ENCODE assay signal across 1 cellular context in the genomic region with DNA sequence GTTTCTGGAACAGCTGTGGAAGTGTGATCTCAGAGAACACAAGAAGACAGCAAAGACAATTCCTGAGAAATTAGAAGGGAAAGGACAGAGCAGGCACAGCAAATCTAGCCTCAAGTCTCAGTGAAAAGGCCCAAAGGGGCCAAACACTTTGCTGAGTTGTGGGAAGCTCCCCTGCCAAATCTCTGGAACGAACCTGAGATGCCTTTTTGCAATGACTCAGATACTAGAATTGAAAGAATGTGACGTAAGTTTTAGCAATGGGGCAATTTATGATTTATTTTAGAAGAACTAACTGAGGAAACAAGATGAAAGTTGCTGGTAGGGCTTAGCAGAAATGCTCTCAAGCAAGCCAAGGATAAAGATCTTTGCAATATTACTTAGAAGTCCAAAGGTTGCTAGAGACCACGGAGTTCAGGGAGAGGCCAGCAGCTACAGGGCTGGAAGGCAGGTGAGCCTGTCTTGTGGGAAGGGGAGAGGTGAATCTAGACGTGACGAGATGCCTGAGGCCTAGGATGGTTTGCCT.
A peak's percentile ranks its signal among the peaks of the same experiment; 100 is the strongest.
TF ChIP-seq lines count a peak whose summit lies in the region.

No MANE protein-coding gene starts in this region.

TF ChIP-seq in K562, 482 proteins besides CTCF, POLR2A, EP300 and RAD21 (continued from another document and continues in another):
- TF ChIP-seq, protein P1, sequence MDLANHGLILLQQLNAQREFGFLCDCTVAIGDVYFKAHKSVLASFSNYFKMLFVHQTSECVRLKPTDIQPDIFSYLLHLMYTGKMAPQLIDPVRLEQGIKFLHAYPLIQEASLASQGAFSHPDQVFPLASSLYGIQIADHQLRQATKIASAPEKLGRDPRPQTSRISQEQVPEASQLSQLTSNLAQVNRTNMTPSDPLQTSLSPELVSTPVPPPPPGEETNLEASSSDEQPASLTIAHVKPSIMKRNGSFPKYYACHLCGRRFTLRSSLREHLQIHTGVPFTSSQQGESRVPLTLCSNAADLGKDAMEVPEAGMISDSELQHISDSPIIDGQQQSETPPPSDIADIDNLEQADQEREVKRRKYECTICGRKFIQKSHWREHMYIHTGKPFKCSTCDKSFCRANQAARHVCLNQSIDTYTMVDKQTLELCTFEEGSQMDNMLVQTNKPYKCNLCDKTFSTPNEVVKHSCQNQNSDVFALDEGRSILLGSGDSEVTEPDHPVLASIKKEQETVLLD (IDR thresholded peaks at IDR 0.05): no peak
- TF ChIP-seq CEBPG (CRISPR knock-in tag; IDR thresholded peaks at IDR 0.05) (peak; percentile 83), CEBPG (tag; conservative IDR thresholded peaks at IDR 0.05 in 1 of 2, IDR thresholded peaks at IDR 0.05 in 1 of 2) (peak; percentile 83 to 93), C11orf30 (IDR thresholded peaks at IDR 0.05; ENCODE audit: low read depth) (peak; percentile 52; the same call in 1 of the 2 replicates), MCM7 (IDR thresholded peaks at IDR 0.05) (no peak), NR2C2 (CRISPR knock-in tag; IDR thresholded peaks at IDR 0.05) (no peak), NR2C2 (tag; IDR thresholded peaks at IDR 0.05) (peak; percentile 64), TEAD2 (tag; IDR thresholded peaks at IDR 0.05) (no peak), ZFX (CRISPR knock-in tag; IDR thresholded peaks at IDR 0.05) (peak; percentile 26; the same call in 1 of the 2 replicates), FOS (IDR thresholded peaks at IDR 0.05; ENCODE audit: extremely low read depth, insufficient read length) (no peak), ATF1 (CRISPR knock-in tag; IDR thresholded peaks at IDR 0.05) (no peak), ATF1 (tag; IDR thresholded peaks at IDR 0.05) (peak; percentile 52; the same call in 1 of the 2 replicates), RCOR1 (IDR thresholded peaks at IDR 0.05; ENCODE audit: borderline replicate concordance in 1 of 2, low read depth in 2 of 2, low read length in 2 of 2) (peak in 1 of 2 experiments; percentile 52; a peak in 1 of 4 replicates), MAFG (tag; conservative IDR thresholded peaks at IDR 0.05) (0 out of 2 replicates have a peak, but pooled peaks have one; percentile 25), TRIM24 (IDR thresholded peaks at IDR 0.05) (peak in 1 of 2 experiments; percentile 14; a peak in 1 of 4 replicates), COPS2 (conservative IDR thresholded peaks at IDR 0.05) (no peak), MCM2 (IDR thresholded peaks at IDR 0.05; ENCODE audit: low read depth) (no peak), ZEB2 (IDR thresholded peaks at IDR 0.05) (peak; percentile 77), ZNF212 (CRISPR knock-in tag; IDR thresholded peaks at IDR 0.05) (no peak), SMARCA4 (IDR thresholded peaks at IDR 0.05) (peak; percentile 43; the same call in 1 of the 2 replicates), CTBP1 (IDR thresholded peaks at IDR 0.05; ENCODE audit: borderline replicate concordance) (peak; percentile 62), PHB (CRISPR knock-in tag; IDR thresholded peaks at IDR 0.05) (no peak), JUN (IDR thresholded peaks at IDR 0.05; ENCODE audit: borderline replicate concordance, low read depth, low read length) (peak; percentile 64), JUN (CRISPR knock-in tag; IDR thresholded peaks at IDR 0.05; ENCODE audit: borderline replicate concordance) (no peak), NCOA2 (IDR thresholded peaks at IDR 0.05; ENCODE audit: partially characterized antibody in 2 of 2) (no peak), BRF1 (IDR thresholded peaks at IDR 0.05; ENCODE audit: borderline replicate concordance, extremely low read depth, insufficient read length) (no peak), RBM34 (IDR thresholded peaks at IDR 0.05; ENCODE audit: borderline replicate concordance, insufficient read depth, low read length) (no peak)
- TF ChIP-seq, protein P2, sequence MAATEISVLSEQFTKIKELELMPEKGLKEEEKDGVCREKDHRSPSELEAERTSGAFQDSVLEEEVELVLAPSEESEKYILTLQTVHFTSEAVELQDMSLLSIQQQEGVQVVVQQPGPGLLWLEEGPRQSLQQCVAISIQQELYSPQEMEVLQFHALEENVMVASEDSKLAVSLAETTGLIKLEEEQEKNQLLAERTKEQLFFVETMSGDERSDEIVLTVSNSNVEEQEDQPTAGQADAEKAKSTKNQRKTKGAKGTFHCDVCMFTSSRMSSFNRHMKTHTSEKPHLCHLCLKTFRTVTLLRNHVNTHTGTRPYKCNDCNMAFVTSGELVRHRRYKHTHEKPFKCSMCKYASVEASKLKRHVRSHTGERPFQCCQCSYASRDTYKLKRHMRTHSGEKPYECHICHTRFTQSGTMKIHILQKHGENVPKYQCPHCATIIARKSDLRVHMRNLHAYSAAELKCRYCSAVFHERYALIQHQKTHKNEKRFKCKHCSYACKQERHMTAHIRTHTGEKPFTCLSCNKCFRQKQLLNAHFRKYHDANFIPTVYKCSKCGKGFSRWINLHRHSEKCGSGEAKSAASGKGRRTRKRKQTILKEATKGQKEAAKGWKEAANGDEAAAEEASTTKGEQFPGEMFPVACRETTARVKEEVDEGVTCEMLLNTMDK (IDR thresholded peaks at IDR 0.05; ENCODE audit: borderline replicate concordance, insufficient read depth, low read depth, low read length, poor library complexity, severe bottlenecking): no peak
- TF ChIP-seq, protein P3, sequence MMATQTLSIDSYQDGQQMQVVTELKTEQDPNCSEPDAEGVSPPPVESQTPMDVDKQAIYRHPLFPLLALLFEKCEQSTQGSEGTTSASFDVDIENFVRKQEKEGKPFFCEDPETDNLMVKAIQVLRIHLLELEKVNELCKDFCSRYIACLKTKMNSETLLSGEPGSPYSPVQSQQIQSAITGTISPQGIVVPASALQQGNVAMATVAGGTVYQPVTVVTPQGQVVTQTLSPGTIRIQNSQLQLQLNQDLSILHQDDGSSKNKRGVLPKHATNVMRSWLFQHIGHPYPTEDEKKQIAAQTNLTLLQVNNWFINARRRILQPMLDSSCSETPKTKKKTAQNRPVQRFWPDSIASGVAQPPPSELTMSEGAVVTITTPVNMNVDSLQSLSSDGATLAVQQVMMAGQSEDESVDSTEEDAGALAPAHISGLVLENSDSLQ (IDR thresholded peaks at IDR 0.05): peak; percentile 59
- TF ChIP-seq, protein P4, sequence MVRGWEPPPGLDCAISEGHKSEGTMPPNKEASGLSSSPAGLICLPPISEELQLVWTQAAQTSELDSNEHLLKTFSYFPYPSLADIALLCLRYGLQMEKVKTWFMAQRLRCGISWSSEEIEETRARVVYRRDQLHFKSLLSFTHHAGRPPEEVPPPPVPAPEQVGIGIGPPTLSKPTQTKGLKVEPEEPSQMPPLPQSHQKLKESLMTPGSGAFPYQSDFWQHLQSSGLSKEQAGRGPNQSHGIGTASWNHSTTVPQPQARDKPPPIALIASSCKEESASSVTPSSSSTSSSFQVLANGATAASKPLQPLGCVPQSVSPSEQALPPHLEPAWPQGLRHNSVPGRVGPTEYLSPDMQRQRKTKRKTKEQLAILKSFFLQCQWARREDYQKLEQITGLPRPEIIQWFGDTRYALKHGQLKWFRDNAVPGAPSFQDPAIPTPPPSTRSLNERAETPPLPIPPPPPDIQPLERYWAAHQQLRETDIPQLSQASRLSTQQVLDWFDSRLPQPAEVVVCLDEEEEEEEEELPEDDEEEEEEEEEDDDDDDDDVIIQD (CRISPR knock-in tag; IDR thresholded peaks at IDR 0.05): no peak
- TF ChIP-seq, protein P5, sequence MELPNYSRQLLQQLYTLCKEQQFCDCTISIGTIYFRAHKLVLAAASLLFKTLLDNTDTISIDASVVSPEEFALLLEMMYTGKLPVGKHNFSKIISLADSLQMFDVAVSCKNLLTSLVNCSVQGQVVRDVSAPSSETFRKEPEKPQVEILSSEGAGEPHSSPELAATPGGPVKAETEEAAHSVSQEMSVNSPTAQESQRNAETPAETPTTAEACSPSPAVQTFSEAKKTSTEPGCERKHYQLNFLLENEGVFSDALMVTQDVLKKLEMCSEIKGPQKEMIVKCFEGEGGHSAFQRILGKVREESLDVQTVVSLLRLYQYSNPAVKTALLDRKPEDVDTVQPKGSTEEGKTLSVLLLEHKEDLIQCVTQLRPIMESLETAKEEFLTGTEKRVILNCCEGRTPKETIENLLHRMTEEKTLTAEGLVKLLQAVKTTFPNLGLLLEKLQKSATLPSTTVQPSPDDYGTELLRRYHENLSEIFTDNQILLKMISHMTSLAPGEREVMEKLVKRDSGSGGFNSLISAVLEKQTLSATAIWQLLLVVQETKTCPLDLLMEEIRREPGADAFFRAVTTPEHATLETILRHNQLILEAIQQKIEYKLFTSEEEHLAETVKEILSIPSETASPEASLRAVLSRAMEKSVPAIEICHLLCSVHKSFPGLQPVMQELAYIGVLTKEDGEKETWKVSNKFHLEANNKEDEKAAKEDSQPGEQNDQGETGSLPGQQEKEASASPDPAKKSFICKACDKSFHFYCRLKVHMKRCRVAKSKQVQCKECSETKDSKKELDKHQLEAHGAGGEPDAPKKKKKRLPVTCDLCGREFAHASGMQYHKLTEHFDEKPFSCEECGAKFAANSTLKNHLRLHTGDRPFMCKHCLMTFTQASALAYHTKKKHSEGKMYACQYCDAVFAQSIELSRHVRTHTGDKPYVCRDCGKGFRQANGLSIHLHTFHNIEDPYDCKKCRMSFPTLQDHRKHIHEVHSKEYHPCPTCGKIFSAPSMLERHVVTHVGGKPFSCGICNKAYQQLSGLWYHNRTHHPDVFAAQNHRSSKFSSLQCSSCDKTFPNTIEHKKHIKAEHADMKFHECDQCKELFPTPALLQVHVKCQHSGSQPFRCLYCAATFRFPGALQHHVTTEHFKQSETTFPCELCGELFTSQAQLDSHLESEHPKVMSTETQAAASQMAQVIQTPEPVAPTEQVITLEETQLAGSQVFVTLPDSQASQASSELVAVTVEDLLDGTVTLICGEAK (IDR thresholded peaks at IDR 0.05): 0 out of 2 replicates have a peak, but pooled peaks have one; percentile 13
- TF ChIP-seq, protein P5 (CRISPR knock-in tag; IDR thresholded peaks at IDR 0.05): no peak
- TF ChIP-seq, protein P6, sequence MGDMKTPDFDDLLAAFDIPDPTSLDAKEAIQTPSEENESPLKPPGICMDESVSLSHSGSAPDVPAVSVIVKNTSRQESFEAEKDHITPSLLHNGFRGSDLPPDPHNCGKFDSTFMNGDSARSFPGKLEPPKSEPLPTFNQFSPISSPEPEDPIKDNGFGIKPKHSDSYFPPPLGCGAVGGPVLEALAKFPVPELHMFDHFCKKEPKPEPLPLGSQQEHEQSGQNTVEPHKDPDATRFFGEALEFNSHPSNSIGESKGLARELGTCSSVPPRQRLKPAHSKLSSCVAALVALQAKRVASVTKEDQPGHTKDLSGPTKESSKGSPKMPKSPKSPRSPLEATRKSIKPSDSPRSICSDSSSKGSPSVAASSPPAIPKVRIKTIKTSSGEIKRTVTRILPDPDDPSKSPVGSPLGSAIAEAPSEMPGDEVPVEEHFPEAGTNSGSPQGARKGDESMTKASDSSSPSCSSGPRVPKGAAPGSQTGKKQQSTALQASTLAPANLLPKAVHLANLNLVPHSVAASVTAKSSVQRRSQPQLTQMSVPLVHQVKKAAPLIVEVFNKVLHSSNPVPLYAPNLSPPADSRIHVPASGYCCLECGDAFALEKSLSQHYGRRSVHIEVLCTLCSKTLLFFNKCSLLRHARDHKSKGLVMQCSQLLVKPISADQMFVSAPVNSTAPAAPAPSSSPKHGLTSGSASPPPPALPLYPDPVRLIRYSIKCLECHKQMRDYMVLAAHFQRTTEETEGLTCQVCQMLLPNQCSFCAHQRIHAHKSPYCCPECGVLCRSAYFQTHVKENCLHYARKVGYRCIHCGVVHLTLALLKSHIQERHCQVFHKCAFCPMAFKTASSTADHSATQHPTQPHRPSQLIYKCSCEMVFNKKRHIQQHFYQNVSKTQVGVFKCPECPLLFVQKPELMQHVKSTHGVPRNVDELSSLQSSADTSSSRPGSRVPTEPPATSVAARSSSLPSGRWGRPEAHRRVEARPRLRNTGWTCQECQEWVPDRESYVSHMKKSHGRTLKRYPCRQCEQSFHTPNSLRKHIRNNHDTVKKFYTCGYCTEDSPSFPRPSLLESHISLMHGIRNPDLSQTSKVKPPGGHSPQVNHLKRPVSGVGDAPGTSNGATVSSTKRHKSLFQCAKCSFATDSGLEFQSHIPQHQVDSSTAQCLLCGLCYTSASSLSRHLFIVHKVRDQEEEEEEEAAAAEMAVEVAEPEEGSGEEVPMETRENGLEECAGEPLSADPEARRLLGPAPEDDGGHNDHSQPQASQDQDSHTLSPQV (IDR thresholded peaks at IDR 0.05): peak; percentile 73; the same call in 1 of the 2 replicates
- TF ChIP-seq, protein P7, sequence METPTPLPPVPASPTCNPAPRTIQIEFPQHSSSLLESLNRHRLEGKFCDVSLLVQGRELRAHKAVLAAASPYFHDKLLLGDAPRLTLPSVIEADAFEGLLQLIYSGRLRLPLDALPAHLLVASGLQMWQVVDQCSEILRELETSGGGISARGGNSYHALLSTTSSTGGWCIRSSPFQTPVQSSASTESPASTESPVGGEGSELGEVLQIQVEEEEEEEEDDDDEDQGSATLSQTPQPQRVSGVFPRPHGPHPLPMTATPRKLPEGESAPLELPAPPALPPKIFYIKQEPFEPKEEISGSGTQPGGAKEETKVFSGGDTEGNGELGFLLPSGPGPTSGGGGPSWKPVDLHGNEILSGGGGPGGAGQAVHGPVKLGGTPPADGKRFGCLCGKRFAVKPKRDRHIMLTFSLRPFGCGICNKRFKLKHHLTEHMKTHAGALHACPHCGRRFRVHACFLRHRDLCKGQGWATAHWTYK (CRISPR knock-in tag; IDR thresholded peaks at IDR 0.05): no peak
- TF ChIP-seq, protein P8, sequence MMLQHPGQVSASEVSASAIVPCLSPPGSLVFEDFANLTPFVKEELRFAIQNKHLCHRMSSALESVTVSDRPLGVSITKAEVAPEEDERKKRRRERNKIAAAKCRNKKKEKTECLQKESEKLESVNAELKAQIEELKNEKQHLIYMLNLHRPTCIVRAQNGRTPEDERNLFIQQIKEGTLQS (IDR thresholded peaks at IDR 0.05): peak; percentile 84
- TF ChIP-seq, protein P8 (CRISPR knock-in tag; conservative IDR thresholded peaks at IDR 0.05): no peak
